8 cellular contexts compared by ENCODE assay signal in the genomic region with DNA sequence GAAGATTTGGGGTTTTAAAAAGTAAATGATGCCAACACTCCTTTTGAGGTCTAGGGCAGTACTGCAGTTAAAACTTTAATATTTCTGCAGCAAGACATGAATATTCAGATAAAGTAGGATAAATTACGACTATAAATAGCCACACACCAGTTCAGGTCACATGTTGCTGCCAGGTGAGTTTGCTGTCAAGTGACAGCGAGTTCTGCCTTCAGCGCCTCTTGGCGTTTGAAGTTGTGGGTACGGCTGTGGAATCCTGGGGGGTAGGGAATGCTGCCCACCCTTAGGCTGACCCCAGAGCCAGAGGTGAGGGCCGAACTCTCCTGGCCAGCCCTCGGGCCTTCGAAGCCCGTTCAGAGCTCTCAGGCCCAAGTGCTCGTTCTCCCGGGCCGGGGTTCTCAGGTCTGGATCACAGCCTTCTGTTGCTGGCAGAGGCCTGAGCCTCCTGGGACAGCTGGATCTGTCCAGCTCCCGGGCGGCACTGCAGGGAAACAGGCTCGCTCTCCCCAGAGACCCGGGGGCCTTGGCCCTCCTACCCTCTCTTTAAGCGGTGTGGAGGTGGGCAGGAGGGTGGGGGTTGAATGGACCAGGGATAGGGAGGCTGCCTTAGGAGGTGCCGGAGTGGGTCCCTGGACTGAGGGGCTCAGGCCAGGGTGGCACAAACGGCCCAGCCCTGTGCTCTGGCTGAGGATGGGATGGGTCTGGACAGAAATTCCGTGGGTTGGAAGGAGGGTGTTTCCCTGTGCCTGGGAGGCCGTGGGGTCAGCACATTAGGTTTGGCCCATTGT. TPM values are rescaled to one million over a fixed set of nuclear protein-coding genes. Genes with fewer than 3 reads are reported as not detected.
DNase-seq lines count a peak whose midpoint lies in the region; ATAC-seq and TF ChIP-seq lines count a peak whose summit lies in the region.

No MANE protein-coding gene starts in this region.

- no peak overlapping the region for H3K23ac ChIP-seq in trophoblast cell (ENCODE audit: low read length)

- peaks cover 17% of the 10 kb centered on the region for H3K27me3 Mint-ChIP-seq in glutamatergic neuron (ENCODE audit: unreplicated experiment)

- H3K9me3 ChIP-seq in BLaER1 treated with 17β-estradiol and CSF1 and Interleukin-3, amounts not matched to agents 10 nM and 100 nM (replicated peaks in 1 of 11), result no peaks in the 10 kb centered on the region
- no peaks in the 10 kb centered on the region for H3K9me3 ChIP-seq in trophoblast cell (ENCODE audit: insufficient read depth, low read depth, low read length)

- peak overlapping the region; percentile 82 for H3K4me3 Mint-ChIP-seq in glutamatergic neuron (ENCODE audit: unreplicated experiment)

- H3K4me1 Mint-ChIP-seq in glutamatergic neuron (ENCODE audit: low read depth, unreplicated experiment), result peaks cover 33% of the 10 kb centered on the region

- peak overlapping the region; percentile 94 for H2BK5ac ChIP-seq in trophoblast cell (ENCODE audit: low read depth, low read length, poor library complexity)

- H3K9ac ChIP-seq in BLaER1 treated with 17β-estradiol and CSF1 and Interleukin-3, amounts not matched to agents 10 nM and 100 nM, result peak overlapping the region in 10 of 11 experiments; percentile 11 to 99 (median 96); a peak in 18 of 22 replicates
- H3K9ac ChIP-seq in trophoblast cell (ENCODE audit: low read length), result no peak overlapping the region

- H3K79me1 ChIP-seq in trophoblast cell (ENCODE audit: low read length), result peaks cover 47% of the 10 kb centered on the region

- H4K91ac ChIP-seq in trophoblast cell (ENCODE audit: low read depth, low read length), result peak overlapping the region; percentile 71

- no peak for ATAC-seq in HG02678 (IDR thresholded peaks at IDR 0.05; ENCODE audit: unreplicated experiment)
- no peak for ATAC-seq in HG03460 (IDR thresholded peaks at IDR 0.05; ENCODE audit: unreplicated experiment)

- H2BK12ac ChIP-seq in trophoblast cell (ENCODE audit: low read length), result peak overlapping the region; percentile 47

- H3K4me1 ChIP-seq in BLaER1 treated with 17β-estradiol and CSF1 and Interleukin-3, amounts not matched to agents 10 nM and 100 nM, result peaks cover 71 to 85% (median 78%) of the 10 kb centered on the region in 10 experiments
- peaks cover 47 to 60% of the 10 kb centered on the region in 2 experiments for H3K4me1 ChIP-seq in trophoblast cell (ENCODE audit: control insufficient read depth in 1 of 2, insufficient read depth in 2 of 2, low read length in 2 of 2)

- no peak for DNase-seq in glutamatergic neuron
- no peak for DNase-seq in trophoblast cell
- no peak for DNase-seq in NCI-H1436 (lab: John Stamatoyannopoulos, UW)
- DNase-seq in medulla oblongata (ENCODE audit: extremely low spot score), result no peak

- H3K27me3 ChIP-seq in BLaER1 treated with 17β-estradiol and CSF1 and Interleukin-3, amounts not matched to agents 10 nM and 100 nM, result no peaks in the 10 kb centered on the region
- no peaks in the 10 kb centered on the region for H3K27me3 ChIP-seq in trophoblast cell (ENCODE audit: insufficient read depth, low read length)

- peaks cover 84 to 97% (median 86%) of the 10 kb centered on the region in 11 experiments for H4K20me1 ChIP-seq in BLaER1 treated with 17β-estradiol and CSF1 and Interleukin-3, amounts not matched to agents 10 nM and 100 nM

- peak overlapping the region; percentile 85 for H2AK5ac ChIP-seq in trophoblast cell (ENCODE audit: low read length)

- H3K27ac ChIP-seq in BLaER1 treated with 17β-estradiol and CSF1 and Interleukin-3, amounts not matched to agents 10 nM and 100 nM, result peak overlapping the region in 10 of 11 experiments; percentile 27 to 98 (median 94); a peak in 20 of 22 replicates
- H3K27ac ChIP-seq in trophoblast cell (ENCODE audit: low read depth, low read length), result peak overlapping the region; percentile 55

- H4K8ac ChIP-seq in trophoblast cell (ENCODE audit: low read depth, low read length), result peak overlapping the region; percentile 59

- no CpG with 5 or more reads among the region's 21 CpGs for WGBS in trophoblast cell (ENCODE audit: extremely low coverage, insufficient coverage, insufficient read length)

- H3K9me3 Mint-ChIP-seq in glutamatergic neuron (ENCODE audit: unreplicated experiment), result peaks cover 8% of the 10 kb centered on the region

- no peak overlapping the region for H4K12ac ChIP-seq in trophoblast cell (ENCODE audit: low read depth, low read length)

- TF ChIP-seq CTCF in WI38 (IDR thresholded peaks at IDR 0.05; ENCODE audit: low read depth, low read length), result no peak
- TF ChIP-seq CTCF in glutamatergic neuron (IDR thresholded peaks at IDR 0.05; ENCODE audit: partially characterized antibody, unreplicated experiment), result peak; percentile 9

- H3K18ac ChIP-seq in trophoblast cell (ENCODE audit: low read length), result peak overlapping the region; percentile 31

- H3K79me2 ChIP-seq in trophoblast cell (ENCODE audit: control insufficient read depth, insufficient read depth, low read length, poor library complexity), result peaks cover 52% of the 10 kb centered on the region

- peak overlapping the region; percentile 66 for H3K27ac Mint-ChIP-seq in glutamatergic neuron (ENCODE audit: unreplicated experiment)

- peak overlapping the region; percentile 96 for H3K4ac ChIP-seq in trophoblast cell (ENCODE audit: low read depth, low read length)

- H2BK120ac ChIP-seq in trophoblast cell (ENCODE audit: insufficient read depth, low read length, poor library complexity), result peak overlapping the region; percentile 25

- H3K36me3 ChIP-seq in BLaER1 treated with 17β-estradiol and CSF1 and Interleukin-3, amounts not matched to agents 10 nM and 100 nM, result peaks cover 27 to 89% (median 80%) of the 10 kb centered on the region in 11 experiments
- peaks cover 43 to 55% of the 10 kb centered on the region in 2 experiments for H3K36me3 ChIP-seq in trophoblast cell (ENCODE audit: control insufficient read depth in 1 of 2, insufficient read depth in 2 of 2, low read length in 2 of 2)

- no peaks in the 10 kb centered on the region for H3K36me3 Mint-ChIP-seq in glutamatergic neuron (ENCODE audit: unreplicated experiment)

- peak overlapping the region in 5 of 10 experiments; percentile 84 to 97 (median 96); a peak in 9 of 20 replicates for H3K4me3 ChIP-seq in BLaER1 treated with 17β-estradiol and CSF1 and Interleukin-3, amounts not matched to agents 10 nM and 100 nM
- H3K4me3 ChIP-seq in WI38 (ENCODE audit: low read depth, low read length) (peak overlapping the region; percentile 36), trophoblast cell (ENCODE audit: low read depth, low read length) (no peak overlapping the region)

- peak overlapping the region; percentile 76 for H3K14ac ChIP-seq in trophoblast cell (ENCODE audit: low read length)

- peak overlapping the region; percentile 95 to 100 (median 99) for H3K4me2 ChIP-seq in BLaER1 treated with 17β-estradiol and CSF1 and Interleukin-3, amounts not matched to agents 10 nM and 100 nM
- peak overlapping the region; percentile 52 for H3K4me2 ChIP-seq in trophoblast cell (ENCODE audit: low read length)

- H2AFZ ChIP-seq in trophoblast cell (ENCODE audit: insufficient read depth, low read length, poor library complexity), result no peak overlapping the region

RNA-seq across cellular contexts. Expression of a gene that starts 5.4 kb away (rescaled TPM):
- total RNA-seq in glutamatergic neuron (ENCODE audit: unreplicated experiment), result 176 TPM
- polyA plus RNA-seq in trophoblast cell (2013), result 402 and 424 TPM in 2 replicates

RNA-seq across cellular contexts. Expression of a gene that starts 34.9 kb away (rescaled TPM):
- total RNA-seq in glutamatergic neuron (ENCODE audit: unreplicated experiment), result 174 TPM
- 4.5 and 4.7 TPM in 2 replicates for polyA plus RNA-seq in trophoblast cell (2013)
